In the genomic region with DNA sequence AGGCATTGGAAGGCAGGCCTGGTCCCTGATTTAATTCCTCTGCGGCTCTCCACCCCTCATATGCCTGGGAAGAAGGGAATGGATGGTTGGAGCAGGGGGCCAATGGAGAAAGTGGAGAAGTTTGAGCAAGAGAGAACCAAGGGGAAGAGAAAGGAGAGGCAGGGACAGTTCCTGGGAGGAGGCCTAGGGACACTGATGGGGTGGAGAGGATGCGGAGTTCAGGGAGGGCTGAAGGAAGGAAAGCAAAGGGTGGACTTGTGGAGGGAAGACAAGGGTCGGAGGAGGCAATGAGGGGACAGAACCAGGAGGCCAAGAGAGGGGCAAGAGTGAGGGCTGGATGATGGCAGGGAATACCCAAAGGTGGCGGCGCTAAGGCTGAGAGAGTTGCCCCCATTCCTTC, we compare ENCODE assay signal across 9 cellular contexts. TPM values are rescaled to one million over a fixed set of nuclear protein-coding genes. Genes with fewer than 3 reads are reported as not detected.
DNase-seq lines count a peak whose midpoint lies in the region; ATAC-seq and TF ChIP-seq lines count a peak whose summit lies in the region.
"Had no signal": no experiment of that assay in that cellular context is flagged by ENCODE, and none has a peak within 500 bp of the region (broad histone marks: within the 10 kb centered on the region; RNA-seq: fewer than 3 reads in every experiment).

No MANE protein-coding gene starts in this region.

- H3K9ac ChIP-seq in endodermal cell (ENCODE audit: extremely low read depth, low read length, poor library complexity, severe bottlenecking) = no peak overlapping the region

- H3K9me3 ChIP-seq in DOHH2 (ENCODE audit: control insufficient read depth, insufficient read depth, low read length) (no peaks in the 10 kb centered on the region), esophagus muscularis mucosa (no peaks in the 10 kb centered on the region), endodermal cell (ENCODE audit: control insufficient read depth, low read length) (no peaks in the 10 kb centered on the region)

- peak overlapping the region; percentile 74 for H3K4me3 Mint-ChIP-seq in stimulated activated effector memory CD8-positive, alpha-beta T cell treated with anti-CD3 and anti-CD28 coated beads, Interleukin-12 subunit alpha, Interleukin-12 subunit beta, amount 100 ng/mL, for 72 hours
- H3K4me3 Mint-ChIP-seq in endodermal cell = no peak overlapping the region
- H3K4me3 Mint-ChIP-seq: neural crest cell had no signal

- no peak for DNase-seq in esophagus muscularis mucosa (ENCODE audit: extremely low spot score)
- DNase-seq in stimulated activated effector memory CD8-positive, alpha-beta T cell treated with anti-CD3 and anti-CD28 coated beads, Interleukin-12 subunit alpha, Interleukin-12 subunit beta, amount 100 ng/mL, for 72 hours (ENCODE audit: low spot score in 2 of 2) = no peak
- DNase-seq in endodermal cell = no peak
- DNase-seq in SIG-M5 treated with dmso at 0.1 percent for 504 hours (lab: John Stamatoyannopoulos, UW; ENCODE audit: unreplicated experiment) = no peak
- DNase-seq: PC-3 had no signal

- no peaks in the 10 kb centered on the region for H3K27me3 Mint-ChIP-seq in endodermal cell (ENCODE audit: insufficient read depth)

- no peaks in the 10 kb centered on the region for H4K20me1 ChIP-seq in DOHH2 (ENCODE audit: control insufficient read depth, insufficient read depth, low read depth, low read length)

- H3K4me1 ChIP-seq in DOHH2 (ENCODE audit: control insufficient read depth, low read length) = peaks cover 90% of the 10 kb centered on the region
- H3K4me1 ChIP-seq in esophagus muscularis mucosa = peaks cover 68 to 98% (median 85%) of the 10 kb centered on the region in 4 donors
- peaks cover 2% of the 10 kb centered on the region for H3K4me1 ChIP-seq in endodermal cell (ENCODE audit: control insufficient read depth, insufficient read depth, low read length)

- 86% methylated on average over 5 of the region's 5 CpGs for WGBS in esophagus muscularis mucosa
- WGBS in endodermal cell (ENCODE audit: insufficient coverage in 1 of 2, insufficient read length in 1 of 2), 2 experiments = 90 to 98% methylated on average over 3 to 5 of the region's 5 CpGs

- H3K4me2 ChIP-seq in DOHH2 (ENCODE audit: low read length) = peak overlapping the region; percentile 53

- peak overlapping the region; percentile 97 for H3K27ac Mint-ChIP-seq in stimulated activated effector memory CD8-positive, alpha-beta T cell treated with anti-CD3 and anti-CD28 coated beads, Interleukin-12 subunit alpha, Interleukin-12 subunit beta, amount 100 ng/mL, for 72 hours
- H3K27ac Mint-ChIP-seq in endodermal cell = no peak overlapping the region

- H3K4me3 ChIP-seq in DOHH2 (ENCODE audit: low read length) = peak overlapping the region; percentile 27; the same call in 1 of the 2 replicates
- H3K4me3 ChIP-seq in esophagus muscularis mucosa = peak overlapping the region in 2 of 4 donors; percentile 18 to 32
- no peak overlapping the region for H3K4me3 ChIP-seq in endodermal cell (ENCODE audit: low read length)

- H3K4me1 Mint-ChIP-seq in stimulated activated effector memory CD8-positive, alpha-beta T cell treated with anti-CD3 and anti-CD28 coated beads, Interleukin-12 subunit alpha, Interleukin-12 subunit beta, amount 100 ng/mL, for 72 hours = peaks cover 70% of the 10 kb centered on the region
- H3K4me1 Mint-ChIP-seq in endodermal cell = peaks cover 14% of the 10 kb centered on the region

- no peak for TF ChIP-seq EP300 in esophagus muscularis mucosa (IDR thresholded peaks at IDR 0.05)

- ATAC-seq in stimulated activated effector memory CD8-positive, alpha-beta T cell treated with anti-CD3 and anti-CD28 coated beads, Interleukin-12 subunit alpha, Interleukin-12 subunit beta, amount 100 ng/mL, for 72 hours = no peak
- ATAC-seq in activated CD4-positive, CD25-positive, alpha-beta regulatory T cell treated with anti-CD3 and anti-CD28 coated beads, Interleukin-2, amount 50 U/mL, for 24 hours = no peak
- ATAC-seq: PC-3 had no signal

- TF ChIP-seq POLR2A in esophagus muscularis mucosa (IDR thresholded peaks at IDR 0.05; ENCODE audit: low read depth) = no peak

- no peaks in the 10 kb centered on the region for H3K27me3 ChIP-seq in DOHH2 (ENCODE audit: control insufficient read depth, low read length)
- no peaks in the 10 kb centered on the region for H3K27me3 ChIP-seq in esophagus muscularis mucosa
- H3K27me3 ChIP-seq in endodermal cell (ENCODE audit: control insufficient read depth, insufficient read depth, low read length, poor library complexity, severe bottlenecking) = no peaks in the 10 kb centered on the region

- H3K36me3 ChIP-seq in DOHH2 (ENCODE audit: control insufficient read depth, low read length) (peaks cover 7% of the 10 kb centered on the region), esophagus muscularis mucosa (peaks cover 4 to 22% (median 16%) of the 10 kb centered on the region in 4 donors), endodermal cell (ENCODE audit: control insufficient read depth, insufficient read depth, low read length) (peaks cover 4% of the 10 kb centered on the region)

- peaks cover 28% of the 10 kb centered on the region for H3F3A ChIP-seq in DOHH2 (ENCODE audit: control insufficient read depth, insufficient read depth)

- no peak overlapping the region for H3K27ac ChIP-seq in DOHH2 (ENCODE audit: low read depth, low read length)
- H3K27ac ChIP-seq in VCaP = peak overlapping the region; percentile 100
- H3K27ac ChIP-seq in esophagus muscularis mucosa (replicated peaks in 1 of 4) = peak overlapping the region in 3 of 4 donors; percentile 65 to 74 (median 68)
- H3K27ac ChIP-seq in endodermal cell (ENCODE audit: low read depth, low read length) = no peak overlapping the region

- peaks cover 7% of the 10 kb centered on the region for H3K79me2 ChIP-seq in DOHH2 (ENCODE audit: control insufficient read depth, low read length)

- no peak for TF ChIP-seq CTCF in DOHH2 (IDR thresholded peaks at IDR 0.05; ENCODE audit: low read depth, low read length, poor library complexity, severe bottlenecking)
- TF ChIP-seq CTCF in VCaP (conservative IDR thresholded peaks at IDR 0.05) = no peak
- TF ChIP-seq CTCF in esophagus muscularis mucosa (IDR thresholded peaks at IDR 0.05) = no peak
- TF ChIP-seq CTCF in endodermal cell (conservative IDR thresholded peaks at IDR 0.05) = no peak

- peaks cover 13% of the 10 kb centered on the region for H3K36me3 Mint-ChIP-seq in stimulated activated effector memory CD8-positive, alpha-beta T cell treated with anti-CD3 and anti-CD28 coated beads, Interleukin-12 subunit alpha, Interleukin-12 subunit beta, amount 100 ng/mL, for 72 hours
- peaks cover 8% of the 10 kb centered on the region for H3K36me3 Mint-ChIP-seq in endodermal cell (ENCODE audit: low read depth)

- intact Hi-C loops in esophagus muscularis mucosa (cut with DNase I) = no loop called here

- no peaks in the 10 kb centered on the region for H3K9me2 ChIP-seq in DOHH2 (replicated peaks; ENCODE audit: control insufficient read depth, low read length)

- H3K9me3 Mint-ChIP-seq in stimulated activated effector memory CD8-positive, alpha-beta T cell treated with anti-CD3 and anti-CD28 coated beads, Interleukin-12 subunit alpha, Interleukin-12 subunit beta, amount 100 ng/mL, for 72 hours = no peaks in the 10 kb centered on the region
- no peaks in the 10 kb centered on the region for H3K9me3 Mint-ChIP-seq in endodermal cell
- H3K9me3 Mint-ChIP-seq: neural crest cell had no signal

RNA-seq across cellular contexts. Expression of a gene that starts 7.1 kb away (rescaled TPM):
- total RNA-seq in esophagus muscularis mucosa = 10 to 100 TPM; 50.0 to 68.9 (median 55.8) TPM
- 10 to 100 TPM; 21.2 to 23.3 TPM for total RNA-seq in endodermal cell
- 7.4 TPM for polyA plus RNA-seq in endodermal cell (2013, experiment 1 of 2)
- polyA plus RNA-seq in endodermal cell (2013, experiment 2 of 2) = 7.0 TPM

RNA-seq across cellular contexts. Expression of a gene that starts 16.4 kb away (rescaled TPM):
- total RNA-seq in esophagus muscularis mucosa (not detected), endodermal cell (1 to 10 TPM in 1 of 2 donors, not detected in 1; 2.0 TPM)
- not detected for polyA plus RNA-seq in endodermal cell (2013, experiment 1 of 2)
- polyA plus RNA-seq in endodermal cell (2013, experiment 2 of 2) = not detected
- total RNA-seq: PC-3 had no signal

RNA-seq across cellular contexts. Expression of a gene that starts 23.8 kb away (rescaled TPM):
- total RNA-seq in esophagus muscularis mucosa (under 1 TPM in 2 of 4 donors, not detected in 2; 0.11 to 0.19 TPM), endodermal cell (1 to 10 TPM in 1 of 2 donors, under 1 TPM in 1; 0.44 to 2.0 TPM)
- polyA plus RNA-seq in endodermal cell (2013, experiment 1 of 2) = 4.1 TPM
- 3.4 TPM for polyA plus RNA-seq in endodermal cell (2013, experiment 2 of 2)

RNA-seq across cellular contexts. Expression of a gene that starts 23.9 kb away (rescaled TPM):
- total RNA-seq in esophagus muscularis mucosa (under 1 TPM in 1 of 4 donors, not detected in 3; 0.42 TPM), endodermal cell (not detected)
- not detected for polyA plus RNA-seq in endodermal cell (2013, experiment 1 of 2)
- not detected for polyA plus RNA-seq in endodermal cell (2013, experiment 2 of 2)
- total RNA-seq: neural crest cell, PC-3 had no signal

RNA-seq across cellular contexts. Expression of a gene that starts 26.6 kb away (rescaled TPM):
- total RNA-seq in esophagus muscularis mucosa (10 to 100 TPM; 19.5 to 29.6 (median 23.0) TPM), endodermal cell (10 to 100 TPM; 61.9 to 65.0 TPM)
- polyA plus RNA-seq in endodermal cell (2013, experiment 1 of 2) = 54.8 TPM
- 47.4 TPM for polyA plus RNA-seq in endodermal cell (2013, experiment 2 of 2)

Comparison
In these comparisons a context has a peak if more than half of its experiments do, and no peak if none do; other contexts are left out.
1. H3K27ac ChIP-seq: peak in VCaP (single experiment) and esophagus muscularis mucosa (3 of 4); none in DOHH2 (single experiment) and endodermal cell (single experiment).